In the genomic region with DNA sequence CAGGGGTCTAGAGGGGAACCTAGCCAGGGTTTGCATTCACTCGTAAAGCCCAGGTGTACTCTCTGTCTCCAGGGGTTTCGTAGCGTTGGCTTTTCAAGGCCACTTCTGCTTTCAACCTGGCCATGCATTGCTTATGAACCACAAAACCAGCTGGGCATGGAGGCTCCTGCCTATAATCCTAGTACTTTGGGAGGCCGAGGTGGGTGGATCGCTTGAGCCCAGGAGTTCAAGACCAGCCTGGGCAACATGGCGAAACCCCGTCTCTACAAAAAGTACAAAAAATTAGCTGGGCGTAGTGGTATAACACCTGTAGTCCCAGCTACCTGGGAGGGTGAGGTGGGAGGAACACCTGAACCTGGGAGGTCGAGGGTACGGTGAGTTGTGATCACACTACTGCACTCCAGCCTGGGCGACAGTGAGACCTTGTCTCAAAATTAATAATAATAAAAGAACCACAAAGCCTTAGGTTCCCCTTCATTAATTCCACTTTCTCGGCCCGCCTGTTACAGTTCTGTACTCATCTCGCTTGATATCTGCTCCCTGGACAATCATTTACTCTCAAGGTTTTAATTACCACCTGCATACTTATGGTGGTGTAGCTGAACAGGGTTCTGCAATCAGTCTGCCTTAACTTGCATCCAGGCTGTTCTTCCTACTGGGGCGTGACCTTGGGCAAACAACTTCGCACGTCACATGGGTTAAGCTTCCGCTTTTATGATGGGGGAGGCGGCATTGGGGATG, we compare ENCODE assay signal across 12 cellular contexts. TPM values are rescaled to one million over a fixed set of nuclear protein-coding genes. Genes with fewer than 3 reads are reported as not detected.
A peak's percentile ranks its signal among the peaks of the same experiment; 100 is the strongest.
DNase-seq lines count a peak whose midpoint lies in the region; ATAC-seq and TF ChIP-seq lines count a peak whose summit lies in the region.
"Had no signal": no experiment of that assay in that cellular context is flagged by ENCODE, and none has a peak within 500 bp of the region (broad histone marks: within the 10 kb centered on the region; RNA-seq: fewer than 3 reads in every experiment).

No MANE protein-coding gene starts in this region.

- H3K36me3 ChIP-seq in upper lobe of right lung (peaks cover 10% of the 10 kb centered on the region), SJCRH30 (peaks cover 10% of the 10 kb centered on the region; the same call in 1 of the 2 replicates), neural progenitor cell (no peaks in the 10 kb centered on the region)

- H3K27ac ChIP-seq in upper lobe of right lung (peak overlapping the region; percentile 28), SJCRH30 (no peak overlapping the region), neural progenitor cell (no peak overlapping the region)

- CTCF ChIA-PET in activated CD4-positive, alpha-beta memory T cell treated with anti-CD3 and anti-CD28 coated beads, Interleukin-2, amount 10 ng/mL, durations not matched to agents 7 days and 5 days (lab: Charles Lee): interaction anchor here (1.0 to 2.7 kb wide), 2 partner anchors 27 to 46 kb away, joined by 3 to 7 read pairs; a partner anchor contains a TSS
- CTCF ChIA-PET in activated CD4-positive, alpha-beta memory T cell treated with anti-CD3 and anti-CD28 coated beads for 36 hours (lab: Charles Lee): interaction anchor here (1.5 to 1.8 kb wide), 2 partner anchors 72 to 182 kb away, joined by 3 to 5 read pairs; no protein-coding TSS in a partner anchor

- H3K9me3 Mint-ChIP-seq in activated CD4-positive, alpha-beta memory T cell treated with anti-CD3 and anti-CD28 coated beads, Interleukin-2, amount 10 ng/mL, durations not matched to agents 7 days and 5 days: no peaks in the 10 kb centered on the region
- no peaks in the 10 kb centered on the region for H3K9me3 Mint-ChIP-seq in activated CD4-positive, alpha-beta memory T cell treated with anti-CD3 and anti-CD28 coated beads for 36 hours
- no peaks in the 10 kb centered on the region for H3K9me3 Mint-ChIP-seq in neural progenitor cell

- H3K9me3 ChIP-seq in upper lobe of right lung: no peaks in the 10 kb centered on the region
- H3K9me3 ChIP-seq in SJCRH30 (replicated peaks): no peaks in the 10 kb centered on the region
- H3K9me3 ChIP-seq in neural progenitor cell (ENCODE audit: low read depth): no peaks in the 10 kb centered on the region
- H3K9me3 ChIP-seq: HAP-1 had no signal

- TF ChIP-seq POLR2A in Raji (IDR thresholded peaks at IDR 0.05; ENCODE audit: insufficient read depth, low read depth, low read length): peak; percentile 37; the same call in 1 of the 2 replicates

- H3K27ac Mint-ChIP-seq in activated CD4-positive, alpha-beta memory T cell treated with anti-CD3 and anti-CD28 coated beads, Interleukin-2, amount 10 ng/mL, durations not matched to agents 7 days and 5 days: peak overlapping the region; percentile 77
- no peak overlapping the region for H3K27ac Mint-ChIP-seq in activated CD4-positive, alpha-beta memory T cell treated with anti-CD3 and anti-CD28 coated beads for 36 hours
- H3K27ac Mint-ChIP-seq in neural progenitor cell: no peak overlapping the region

- TF ChIP-seq CTCF in upper lobe of right lung (IDR thresholded peaks at IDR 0.05) (no peak), neural progenitor cell (IDR thresholded peaks at IDR 0.05) (no peak)

- no peak overlapping the region for H3K4me3 ChIP-seq in upper lobe of right lung
- H3K4me3 ChIP-seq in SJCRH30: no peak overlapping the region
- no peak overlapping the region for H3K4me3 ChIP-seq in neural progenitor cell
- H3K4me3 ChIP-seq: HAP-1 had no signal

- POLR2A ChIA-PET in activated CD4-positive, alpha-beta memory T cell treated with anti-CD3 and anti-CD28 coated beads, Interleukin-2, amount 10 ng/mL, durations not matched to agents 7 days and 5 days (lab: Charles Lee): interaction anchor here (1.3 to 7.1 kb wide), 3 partner anchors 8 to 136 kb away, joined by 3 to 41 read pairs (median 6); a partner anchor contains a TSS
- POLR2A ChIA-PET in activated CD4-positive, alpha-beta memory T cell treated with anti-CD3 and anti-CD28 coated beads for 36 hours (lab: Charles Lee): no interaction called here

- ATAC-seq in HG02884 (IDR thresholded peaks at IDR 0.05; ENCODE audit: unreplicated experiment) (peak; percentile 42), upper lobe of right lung (peak; percentile 25)
- ATAC-seq: activated CD8-positive, alpha-beta memory T cell treated with anti-CD3 and anti-CD28 coated beads, Interleukin-2, amount 10 ng/mL, durations not matched to agents 7 days and 5 days had no signal

- no peaks in the 10 kb centered on the region for H3K27me3 ChIP-seq in upper lobe of right lung
- H3K27me3 ChIP-seq in SJCRH30: no peaks in the 10 kb centered on the region
- no peaks in the 10 kb centered on the region for H3K27me3 ChIP-seq in neural progenitor cell

- H3K4me1 ChIP-seq in upper lobe of right lung (peaks cover 9% of the 10 kb centered on the region), SJCRH30 (no peaks in the 10 kb centered on the region), neural progenitor cell (no peaks in the 10 kb centered on the region)
- H3K4me1 ChIP-seq: HAP-1 had no signal

- no peaks in the 10 kb centered on the region for H3K27me3 Mint-ChIP-seq in activated CD4-positive, alpha-beta memory T cell treated with anti-CD3 and anti-CD28 coated beads, Interleukin-2, amount 10 ng/mL, durations not matched to agents 7 days and 5 days
- no peaks in the 10 kb centered on the region for H3K27me3 Mint-ChIP-seq in activated CD4-positive, alpha-beta memory T cell treated with anti-CD3 and anti-CD28 coated beads for 36 hours
- H3K27me3 Mint-ChIP-seq in neural progenitor cell (ENCODE audit: insufficient read depth, low read depth): no peaks in the 10 kb centered on the region
- H3K27me3 Mint-ChIP-seq: activated CD8-positive, alpha-beta memory T cell treated with anti-CD3 and anti-CD28 coated beads, Interleukin-2, amount 10 ng/mL, durations not matched to agents 7 days and 5 days had no signal

- no peaks in the 10 kb centered on the region for H4K20me1 ChIP-seq in neural progenitor cell (ENCODE audit: low read depth)

- H3K4me3 Mint-ChIP-seq in activated CD4-positive, alpha-beta memory T cell treated with anti-CD3 and anti-CD28 coated beads, Interleukin-2, amount 10 ng/mL, durations not matched to agents 7 days and 5 days: no peak overlapping the region
- H3K4me3 Mint-ChIP-seq in activated CD4-positive, alpha-beta memory T cell treated with anti-CD3 and anti-CD28 coated beads for 36 hours: no peak overlapping the region
- no peak overlapping the region for H3K4me3 Mint-ChIP-seq in neural progenitor cell
- H3K4me3 Mint-ChIP-seq: activated CD8-positive, alpha-beta memory T cell treated with anti-CD3 and anti-CD28 coated beads, Interleukin-2, amount 10 ng/mL, durations not matched to agents 7 days and 5 days had no signal

- no peak overlapping the region for H3K4me2 ChIP-seq in neural progenitor cell

- intact Hi-C loops in activated CD4-positive, alpha-beta memory T cell treated with anti-CD3 and anti-CD28 coated beads for 36 hours (cut with micrococcal nuclease): no loop called here
- intact Hi-C loops in upper lobe of right lung (cut with DNase I): no loop called here

- peaks cover 27% of the 10 kb centered on the region for H3K4me1 Mint-ChIP-seq in activated CD4-positive, alpha-beta memory T cell treated with anti-CD3 and anti-CD28 coated beads, Interleukin-2, amount 10 ng/mL, durations not matched to agents 7 days and 5 days
- H3K4me1 Mint-ChIP-seq in activated CD4-positive, alpha-beta memory T cell treated with anti-CD3 and anti-CD28 coated beads for 36 hours (ENCODE audit: low read depth): peaks cover 20% of the 10 kb centered on the region
- no peaks in the 10 kb centered on the region for H3K4me1 Mint-ChIP-seq in neural progenitor cell

- no peaks in the 10 kb centered on the region for H3K79me2 ChIP-seq in neural progenitor cell (ENCODE audit: low read depth)

- H3K9ac ChIP-seq in neural progenitor cell: no peak overlapping the region

- no peak for DNase-seq in activated CD4-positive, alpha-beta memory T cell treated with anti-CD3 and anti-CD28 coated beads, Interleukin-2, amount 10 ng/mL, durations not matched to agents 7 days and 5 days
- DNase-seq in activated CD4-positive, alpha-beta memory T cell treated with anti-CD3 and anti-CD28 coated beads for 36 hours: no peak
- DNase-seq in upper lobe of right lung (no peak), SJCRH30 (no peak), neural progenitor cell (ENCODE audit: low spot score) (no peak), inferior parietal cortex (ENCODE audit: extremely low spot score) (no peak)
- DNase-seq: activated CD8-positive, alpha-beta memory T cell treated with anti-CD3 and anti-CD28 coated beads, Interleukin-2, amount 10 ng/mL, durations not matched to agents 7 days and 5 days; NCI-H2227 treated with DMSO at 0.1 percent for 48 hours; stimulated activated CD4-positive, alpha-beta T cell treated with anti-CD3 and anti-CD28 coated beads, Interleukin-15, amount 100 ng/mL, for 24 hours had no signal

- no peak overlapping the region for H2AFZ ChIP-seq in neural progenitor cell (replicated peaks)

- no peaks in the 10 kb centered on the region for H3F3A ChIP-seq in neural progenitor cell (ENCODE audit: low read depth)

- peaks cover 36% of the 10 kb centered on the region for H3K36me3 Mint-ChIP-seq in activated CD4-positive, alpha-beta memory T cell treated with anti-CD3 and anti-CD28 coated beads, Interleukin-2, amount 10 ng/mL, durations not matched to agents 7 days and 5 days (ENCODE audit: low read depth)
- peaks cover 4% of the 10 kb centered on the region for H3K36me3 Mint-ChIP-seq in activated CD4-positive, alpha-beta memory T cell treated with anti-CD3 and anti-CD28 coated beads for 36 hours
- peaks cover 5% of the 10 kb centered on the region for H3K36me3 Mint-ChIP-seq in neural progenitor cell

RNA-seq across cellular contexts. Expression of a gene that starts 6.1 kb away (rescaled TPM):
- total RNA-seq in activated CD4-positive, alpha-beta memory T cell treated with anti-CD3 and anti-CD28 coated beads, Interleukin-2, amount 10 ng/mL, durations not matched to agents 7 days and 5 days: under 1 TPM; 0.35 to 0.55 TPM
- under 1 TPM; 0.19 to 0.48 TPM for total RNA-seq in activated CD4-positive, alpha-beta memory T cell treated with anti-CD3 and anti-CD28 coated beads for 36 hours
- total RNA-seq in upper lobe of right lung: 15.9 TPM
- 4.7 and 4.9 TPM in 2 replicates for total RNA-seq in SJCRH30 (2014; rRNA removed; shearing (Covaris generic))
- 0.28 and 0.56 TPM in 2 replicates for total RNA-seq in neural progenitor cell (ENCODE audit: low replicate concordance)

RNA-seq across cellular contexts. Expression of a gene that starts 22.7 kb away (rescaled TPM):
- total RNA-seq in activated CD4-positive, alpha-beta memory T cell treated with anti-CD3 and anti-CD28 coated beads, Interleukin-2, amount 10 ng/mL, durations not matched to agents 7 days and 5 days: 100 to 1,000 TPM; 127 to 128 TPM
- total RNA-seq in activated CD4-positive, alpha-beta memory T cell treated with anti-CD3 and anti-CD28 coated beads for 36 hours: 100 to 1,000 TPM; 151 to 153 TPM
- 110 TPM for total RNA-seq in upper lobe of right lung
- 138 and 141 TPM in 2 replicates for total RNA-seq in SJCRH30 (2014; rRNA removed; shearing (Covaris generic))
- 34.4 and 46.8 TPM in 2 replicates for total RNA-seq in neural progenitor cell (ENCODE audit: low replicate concordance)

RNA-seq across cellular contexts. Expression of a gene that starts 45.6 kb away (rescaled TPM):
- total RNA-seq in activated CD4-positive, alpha-beta memory T cell treated with anti-CD3 and anti-CD28 coated beads, Interleukin-2, amount 10 ng/mL, durations not matched to agents 7 days and 5 days: 10 to 100 TPM; 63.4 to 68.1 TPM
- total RNA-seq in activated CD4-positive, alpha-beta memory T cell treated with anti-CD3 and anti-CD28 coated beads for 36 hours: 10 to 100 TPM; 59.1 to 60.2 TPM
- total RNA-seq in upper lobe of right lung: 22.1 TPM
- total RNA-seq in SJCRH30 (2014; rRNA removed; shearing (Covaris generic)): 56.5 and 66.1 TPM in 2 replicates
- 66.9 and 83.7 TPM in 2 replicates for total RNA-seq in neural progenitor cell (ENCODE audit: low replicate concordance)
